ENCODE assay signal across 8 cellular contexts in genomic region chr10:97713351-97713827, GRCh38. TPM values are rescaled to one million over a fixed set of nuclear protein-coding genes. Genes with fewer than 3 reads are reported as not detected.
DNase-seq lines count a peak whose midpoint lies in the region; ATAC-seq and TF ChIP-seq lines count a peak whose summit lies in the region.

Gene MARVELD1, plus strand, starts transcription at chr10:97713730. Its CDS starts 147 bp downstream, at chr10:97713877.

- H3K4me1 ChIP-seq in left ventricle myocardium inferior, result peaks cover 64% of the 10 kb centered on the region

- TF ChIP-seq CTCF in GM12864 (IDR thresholded peaks at IDR 0.05; ENCODE audit: low read depth, low read length, missing control alignments) (no peak), left ventricle myocardium inferior (IDR thresholded peaks at IDR 0.05; ENCODE audit: borderline replicate concordance) (no peak)

- H3K36me3 ChIP-seq in left ventricle myocardium inferior, result no peaks in the 10 kb centered on the region

- 4 to 21% (median 6%) methylated on average over 24 to 38 of the region's 38 CpGs for WGBS in adipose tissue, 3 donors

- H3K27ac ChIP-seq in adipose tissue (ENCODE audit: low read depth, low read length) (peak within 1 kb of the TSS; percentile 78), left ventricle myocardium inferior (replicated peaks) (peak within 1 kb of the TSS; percentile 96)

- H3K4me3 ChIP-seq in GM12864 (ENCODE audit: low read depth, low read length) (peak within 1 kb of the TSS; percentile 67), left ventricle myocardium inferior (peak within 1 kb of the TSS; percentile 86)

- no peaks in the 10 kb centered on the region for H3K27me3 ChIP-seq in left ventricle myocardium inferior (ENCODE audit: low read depth)

- no peaks in the 10 kb centered on the region for H3K9me3 ChIP-seq in left ventricle myocardium inferior (replicated peaks)

- ATAC-seq in GM21737 (IDR thresholded peaks at IDR 0.05; ENCODE audit: unreplicated experiment), result no peak

- DNase-seq in AG08395 (ENCODE audit: low spot score) (peak; percentile 86), GM12864 (ENCODE audit: low read depth) (no peak), NCI-H2196 treated with DMSO at 0.1 percent for 48 hours (lab: John Stamatoyannopoulos, UW; ENCODE audit: unreplicated experiment) (peak; percentile 24), left ventricle myocardium inferior (peak; percentile 82), pulmonary artery endothelial cell (ENCODE audit: low read depth, low spot score) (no peak)
- no peak for DNase-seq in activated CD4-positive, CD25-positive, alpha-beta regulatory T cell treated with anti-CD3 and anti-CD28 coated beads, Interleukin-2, amount 50 U/mL, for 72 hours

- intact Hi-C loops in left ventricle myocardium inferior (cut with micrococcal nuclease), result no loop called here

RNA-seq across cellular contexts. Expression of gene MARVELD1, which starts in this region (rescaled TPM):
- 10 to 100 TPM in 1 of 3 donors, 1 to 10 TPM in 2; 4.5 to 29.9 (median 8.7) TPM for polyA plus RNA-seq in adipose tissue
- total RNA-seq in left ventricle myocardium inferior (6.4 TPM), pulmonary artery endothelial cell (17.3 and 21.2 TPM in 2 replicates)

Comparison
In these comparisons a context has a peak if more than half of its experiments do, and no peak if none do; other contexts are left out.
1. DNase-seq: peak in AG08395 (single experiment), NCI-H2196 treated with DMSO at 0.1 percent for 48 hours (single experiment) and left ventricle myocardium inferior (single experiment); none in GM12864 (single experiment), pulmonary artery endothelial cell (single experiment) and activated CD4-positive, CD25-positive, alpha-beta regulatory T cell treated with anti-CD3 and anti-CD28 coated beads, Interleukin-2, amount 50 U/mL, for 72 hours (single experiment).